23 cellular contexts compared by ENCODE assay signal in genomic region chr6:47592466-47592865, GRCh38.
"Had no signal": no experiment of that assay in that cellular context is flagged by ENCODE, and none has a peak within 500 bp of the region (broad histone marks: within the 10 kb centered on the region; RNA-seq: fewer than 3 reads in every experiment).

No MANE protein-coding gene starts in this region.

- H3K4me1 ChIP-seq: lower lobe of right lung, tibial artery had no signal

- H3K27me3 Mint-ChIP-seq: activated CD4-positive, alpha-beta memory T cell treated with anti-CD3 and anti-CD28 coated beads for 36 hours; activated CD4-positive, alpha-beta T cell treated with anti-CD3 and anti-CD28 coated beads for 36 hours; activated naive CD8-positive, alpha-beta T cell treated with anti-CD3 and anti-CD28 coated beads for 36 hours; activated T-helper 17 cell treated with anti-CD3 and anti-CD28 coated beads, Interleukin-2, amount 50 U/mL, for 72 hours; progenitor cell of endocrine pancreas had no signal

- H3K27ac ChIP-seq: hepatocyte, lower lobe of right lung, right atrium auricular region, tibial artery, WERI-Rb-1 had no signal

- H3K4me3 ChIP-seq: hepatocyte, lower lobe of right lung, right atrium auricular region, tibial artery had no signal

- H3K4me1 Mint-ChIP-seq: activated CD4-positive, alpha-beta T cell treated with anti-CD3 and anti-CD28 coated beads for 36 hours had no signal

- H3K27me3 ChIP-seq: hepatocyte, right atrium auricular region, tibial artery had no signal

- H3K9me3 ChIP-seq: lower lobe of right lung, right atrium auricular region, tibial artery had no signal

- H3K9me3 Mint-ChIP-seq: activated CD4-positive, alpha-beta memory T cell treated with anti-CD3 and anti-CD28 coated beads for 36 hours; activated naive CD8-positive, alpha-beta T cell treated with anti-CD3 and anti-CD28 coated beads for 36 hours; activated T-helper 17 cell treated with anti-CD3 and anti-CD28 coated beads, Interleukin-2, amount 50 U/mL, for 72 hours had no signal

- H3K4me3 Mint-ChIP-seq: activated CD4-positive, alpha-beta memory T cell treated with anti-CD3 and anti-CD28 coated beads for 36 hours; activated CD4-positive, alpha-beta T cell treated with anti-CD3 and anti-CD28 coated beads for 36 hours; activated naive CD8-positive, alpha-beta T cell treated with anti-CD3 and anti-CD28 coated beads for 36 hours; activated T-helper 17 cell treated with anti-CD3 and anti-CD28 coated beads, Interleukin-2, amount 50 U/mL, for 72 hours had no signal

- H3K27ac Mint-ChIP-seq: activated CD4-positive, alpha-beta memory T cell treated with anti-CD3 and anti-CD28 coated beads for 36 hours; activated CD4-positive, alpha-beta T cell treated with anti-CD3 and anti-CD28 coated beads for 36 hours; activated naive CD8-positive, alpha-beta T cell treated with anti-CD3 and anti-CD28 coated beads for 36 hours; activated T-helper 17 cell treated with anti-CD3 and anti-CD28 coated beads, Interleukin-2, amount 50 U/mL, for 72 hours; progenitor cell of endocrine pancreas had no signal

- DNase-seq: activated CD4-positive, alpha-beta memory T cell treated with anti-CD3 and anti-CD28 coated beads for 36 hours; activated CD4-positive, alpha-beta T cell treated with anti-CD3 and anti-CD28 coated beads for 36 hours; activated naive CD4-positive, alpha-beta T cell; activated naive CD8-positive, alpha-beta T cell treated with anti-CD3 and anti-CD28 coated beads for 36 hours; activated T-cell treated with anti-CD3 and anti-CD28 coated beads, Interleukin-2, amount 50 U/mL, for 1 hour; amniotic stem cell; dermis blood vessel endothelial cell; effector memory CD4-positive, alpha-beta T cell; islet precursor cell; left colon; lower lobe of right lung; midbrain; stimulated activated CD4-positive, alpha-beta T cell treated with anti-CD3 and anti-CD28 coated beads, Interleukin-12 subunit alpha, Interleukin-12 subunit beta, amount 100 ng/mL, for 4 hours; stimulated activated CD4-positive, alpha-beta T cell treated with anti-CD3 and anti-CD28 coated beads, Interleukin-1b, Interleukin-23, amount 100 ng/mL, for 48 hours; stimulated activated CD8-positive, alpha-beta memory T cell treated with anti-CD3 and anti-CD28 coated beads, Interleukin-4, amount 100 ng/mL, for 48 hours; stimulated activated naive CD4-positive, alpha-beta T cell treated with Interleukin-2 at 50 U/mL for 16 hours; substantia nigra; tibial artery; WERI-Rb-1 had no signal

- ATAC-seq: activated CD4-positive, alpha-beta T cell treated with anti-CD3 and anti-CD28 coated beads for 36 hours; activated T-helper 17 cell treated with anti-CD3 and anti-CD28 coated beads, Interleukin-2, amount 50 U/mL, for 72 hours; left colon; lower lobe of right lung had no signal
